In genomic region chr1:229981736-229982135, GRCh38 we compare ENCODE assay signal across 28 cellular contexts.
"Had no signal": no experiment of that assay in that cellular context is flagged by ENCODE, and none has a peak within 500 bp of the region (broad histone marks: within the 10 kb centered on the region; RNA-seq: fewer than 3 reads in every experiment).

No MANE protein-coding gene starts in this region.

- H3K4me1 Mint-ChIP-seq: endodermal cell had no signal

- H3K27ac ChIP-seq: colonic mucosa, coronary artery, dorsolateral prefrontal cortex, epithelial cell of prostate, esophagus muscularis mucosa, esophagus squamous epithelium, foreskin keratinocyte, gastrocnemius medialis, gastroesophageal sphincter, heart left ventricle, heart right ventricle, hepatocyte had no signal

- H3K27me3 ChIP-seq: colonic mucosa, dorsolateral prefrontal cortex, esophagus muscularis mucosa, foreskin keratinocyte, gastrocnemius medialis, gastroesophageal sphincter, hepatocyte had no signal

- H3K4me3 ChIP-seq: colonic mucosa, coronary artery, dorsolateral prefrontal cortex, esophagus muscularis mucosa, esophagus squamous epithelium, gastrocnemius medialis, gastroesophageal sphincter, heart left ventricle, heart right ventricle, hepatocyte had no signal

- FAIRE-seq: endometrium, endothelial cell of umbilical vein, frontal cortex had no signal

- H3K9me3 Mint-ChIP-seq: dendritic cell treated with granulocyte-macrophage colony-stimulating factor and Interleukin-4, amounts not matched to agents 40 ng/mL and 50 ng/mL, for 4 days had no signal

- H3K36me3 ChIP-seq: colonic mucosa, esophagus muscularis mucosa, esophagus squamous epithelium, gastrocnemius medialis, gastroesophageal sphincter, heart left ventricle, heart right ventricle had no signal

- H3K9me3 ChIP-seq: colonic mucosa, esophagus squamous epithelium, gastrocnemius medialis had no signal

- DNase-seq: colonic mucosa; cortex of kidney; dermis blood vessel endothelial cell; dorsolateral prefrontal cortex; effector CD4-positive, alpha-beta T cell; effector CD8-positive, alpha-beta T cell; effector memory CD4-positive, alpha-beta T cell; effector memory CD8-positive, alpha-beta T cell; erythroblast; esophagus squamous epithelium; foreskin fibroblast; foreskin keratinocyte; foreskin melanocyte; gastrocnemius medialis; glutamatergic neuron; heart left ventricle; heart right ventricle had no signal

- ATAC-seq: effector memory CD8-positive, alpha-beta T cell; esophagus mucosa; foreskin keratinocyte; gastrocnemius medialis; gastroesophageal sphincter; heart left ventricle; heart right ventricle had no signal

- H3K4me3 Mint-ChIP-seq: dendritic cell treated with granulocyte-macrophage colony-stimulating factor and Interleukin-4, amounts not matched to agents 40 ng/mL and 50 ng/mL, for 4 days; effector memory CD8-positive, alpha-beta T cell; endodermal cell had no signal

- H3K4me1 ChIP-seq: colonic mucosa, esophagus muscularis mucosa, esophagus squamous epithelium, gastrocnemius medialis, gastroesophageal sphincter, heart left ventricle, heart right ventricle had no signal

- H3K27ac Mint-ChIP-seq: dendritic cell treated with granulocyte-macrophage colony-stimulating factor and Interleukin-4, amounts not matched to agents 40 ng/mL and 50 ng/mL, for 4 days; effector memory CD8-positive, alpha-beta T cell; endodermal cell had no signal
